Comparison of ENCODE assay signal across 13 cellular contexts in genomic region chr19:56946164-56946563, GRCh38.
"Had no signal": no experiment of that assay in that cellular context is flagged by ENCODE, and none has a peak within 500 bp of the region (broad histone marks: within the 10 kb centered on the region; RNA-seq: fewer than 3 reads in every experiment).

No MANE protein-coding gene starts in this region.

- H3K27ac ChIP-seq: body of pancreas, epithelial cell of prostate, gastroesophageal sphincter, hepatocyte, neutrophil, psoas muscle, thoracic aorta had no signal

- H3K4me1 ChIP-seq: body of pancreas, gastroesophageal sphincter, psoas muscle had no signal

- H3K4me3 ChIP-seq: body of pancreas, gastroesophageal sphincter, hepatocyte, psoas muscle, thoracic aorta had no signal

- H3K27me3 ChIP-seq: body of pancreas, hepatocyte, neutrophil had no signal

- H3K9me3 ChIP-seq: body of pancreas, gastroesophageal sphincter, psoas muscle, thoracic aorta had no signal

- ATAC-seq: body of pancreas; effector memory CD8-positive, alpha-beta T cell; gastroesophageal sphincter; psoas muscle; stimulated activated naive CD8-positive, alpha-beta T cell treated with anti-CD3 and anti-CD28 coated beads, Interleukin-15, Interleukin-2, amounts not matched to agents 100 U/mL and 50 U/mL, for 24 hours had no signal

- H3K79me2 ChIP-seq: hepatocyte had no signal

- H3K4me2 ChIP-seq: hepatocyte had no signal

- H3K36me3 ChIP-seq: gastroesophageal sphincter, neutrophil, thoracic aorta had no signal

- DNase-seq: activated naive CD4-positive, alpha-beta T cell treated with anti-CD3 and anti-CD28 coated beads, Interleukin-2, amount 10 ng/mL, durations not matched to agents 7 days and 5 days; body of pancreas; effector memory CD8-positive, alpha-beta T cell; psoas muscle; stimulated activated CD4-positive, alpha-beta T cell treated with anti-CD3 and anti-CD28 coated beads, Interleukin-12 subunit alpha, Interleukin-12 subunit beta, amount 100 ng/mL, for 4 hours; stimulated activated CD4-positive, alpha-beta T cell treated with anti-CD3 and anti-CD28 coated beads, Interleukin-4, amount 100 ng/mL, for 1 hour; stimulated activated CD8-positive, alpha-beta memory T cell treated with anti-CD3 and anti-CD28 coated beads, Interleukin-4, amount 100 ng/mL, for 48 hours; stimulated activated naive CD8-positive, alpha-beta T cell treated with anti-CD3 and anti-CD28 coated beads, Interleukin-15, Interleukin-2, amounts not matched to agents 100 U/mL and 50 U/mL, for 24 hours had no signal
